26 cellular contexts compared by ENCODE assay signal in the genomic region with DNA sequence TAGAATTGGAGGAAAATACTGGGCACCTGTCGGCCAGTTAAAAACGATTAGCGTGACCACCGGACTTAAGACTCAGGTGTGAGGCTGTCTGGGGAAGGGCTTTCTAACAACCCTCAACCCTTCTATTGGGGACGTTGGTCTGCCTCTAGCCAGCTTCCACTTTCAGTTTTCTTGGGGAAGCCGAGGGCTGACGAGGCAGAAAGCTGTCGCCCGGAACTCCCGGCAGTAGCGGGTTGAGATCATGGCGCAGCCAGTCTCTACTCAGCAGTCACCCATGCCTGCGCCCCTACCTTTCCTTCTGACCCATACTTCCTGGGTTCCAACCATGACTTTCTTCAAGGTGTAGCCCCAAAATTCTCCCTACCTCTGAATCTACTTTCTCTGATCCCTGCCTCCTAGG.
"Had no signal": no experiment of that assay in that cellular context is flagged by ENCODE, and none has a peak within 500 bp of the region (broad histone marks: within the 10 kb centered on the region; RNA-seq: fewer than 3 reads in every experiment).

No MANE protein-coding gene starts in this region.

- FAIRE-seq: endothelial cell of umbilical vein, frontal cortex had no signal

- H3K9me3 Mint-ChIP-seq: neural crest cell had no signal

- H3K27me3 Mint-ChIP-seq: naive B cell; natural killer cell treated with Interleukin-12 subunit alpha and Interleukin-12 subunit beta and Interleukin-15 and Interleukin-18, amount 100 ng/mL, for 72 hours had no signal

- H3K36me3 Mint-ChIP-seq: mesothelial cell of epicardium; naive B cell; stimulated activated effector memory CD8-positive, alpha-beta T cell treated with anti-CD3 and anti-CD28 coated beads, Interleukin-12 subunit alpha, Interleukin-12 subunit beta, amount 100 ng/mL, for 72 hours; type B pancreatic cell had no signal

- H3K27ac ChIP-seq: coronary artery, left lung, parathyroid adenoma, prostate gland, right atrium auricular region, testis, tibial artery had no signal

- H3K4me1 ChIP-seq: left lung, parathyroid adenoma, prostate gland, right atrium auricular region, testis, tibial artery had no signal

- H3K36me3 ChIP-seq: left lung, prostate gland, right atrium auricular region, tibial artery had no signal

- H3K4me1 Mint-ChIP-seq: mesothelial cell of epicardium; naive B cell; neural crest cell; stimulated activated effector memory CD8-positive, alpha-beta T cell treated with anti-CD3 and anti-CD28 coated beads, Interleukin-12 subunit alpha, Interleukin-12 subunit beta, amount 100 ng/mL, for 72 hours had no signal

- DNase-seq: dermis blood vessel endothelial cell; effector memory CD4-positive, alpha-beta T cell; left cardiac atrium; mesenchymal stem cell; mucosa of descending colon; naive B cell; stimulated activated CD4-positive, alpha-beta T cell treated with anti-CD3 and anti-CD28 coated beads, Interleukin-2, amount 100 ng/mL, for 24 hours; stimulated activated CD4-positive, alpha-beta T cell treated with anti-CD3 and anti-CD28 coated beads, Interleukin-4, amount 100 ng/mL, for 24 hours; stimulated activated naive CD4-positive, alpha-beta T cell treated with Interleukin-2 at 50 U/mL for 16 hours; substantia nigra; testis; tibial artery had no signal

- H3K27ac Mint-ChIP-seq: mesothelial cell of epicardium; naive B cell; natural killer cell treated with Interleukin-12 subunit alpha and Interleukin-12 subunit beta and Interleukin-15 and Interleukin-18, amount 100 ng/mL, for 72 hours; stimulated activated effector memory CD8-positive, alpha-beta T cell treated with anti-CD3 and anti-CD28 coated beads, Interleukin-12 subunit alpha, Interleukin-12 subunit beta, amount 100 ng/mL, for 72 hours; type B pancreatic cell had no signal

- H3K9me3 ChIP-seq: prostate gland, testis, tibial artery had no signal

- ATAC-seq: left cardiac atrium; left lung; mucosa of descending colon; natural killer cell treated with Interleukin-12 subunit alpha and Interleukin-12 subunit beta and Interleukin-15 and Interleukin-18, amount 100 ng/mL, for 72 hours; sciatic nerve; stimulated activated effector memory CD8-positive, alpha-beta T cell treated with anti-CD3 and anti-CD28 coated beads, Interleukin-12 subunit alpha, Interleukin-12 subunit beta, amount 100 ng/mL, for 72 hours had no signal

- H3K4me3 ChIP-seq: coronary artery, left lung, mucosa of descending colon, prostate gland, right atrium auricular region, smooth muscle cell, testis, tibial artery had no signal

- H3K27me3 ChIP-seq: left lung, right atrium auricular region, testis, tibial artery had no signal

- H3K9ac ChIP-seq: parathyroid adenoma had no signal

- H3K4me3 Mint-ChIP-seq: mesothelial cell of epicardium; naive B cell; natural killer cell treated with Interleukin-12 subunit alpha and Interleukin-12 subunit beta and Interleukin-15 and Interleukin-18, amount 100 ng/mL, for 72 hours; neural crest cell; stimulated activated effector memory CD8-positive, alpha-beta T cell treated with anti-CD3 and anti-CD28 coated beads, Interleukin-12 subunit alpha, Interleukin-12 subunit beta, amount 100 ng/mL, for 72 hours; type B pancreatic cell had no signal
